In the genomic region with DNA sequence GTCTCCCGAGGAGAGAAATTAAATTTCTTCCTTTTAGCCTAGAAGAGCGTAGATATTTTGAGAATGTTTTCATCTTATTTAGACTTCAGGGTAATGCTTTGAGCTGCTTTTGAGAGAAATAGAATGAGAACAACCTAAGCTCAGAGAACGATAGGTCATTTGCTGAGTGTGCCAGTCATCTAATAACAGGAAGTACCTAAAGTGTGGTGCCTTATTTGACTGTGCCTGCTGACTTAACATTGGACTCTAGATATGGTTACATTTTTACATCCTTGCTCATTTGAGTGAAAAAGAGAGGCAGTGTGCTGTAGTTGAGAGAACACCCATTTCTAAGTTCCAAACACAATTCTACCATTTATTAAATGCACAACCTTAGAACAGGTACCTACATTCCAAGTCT, we compare ENCODE assay signal across 14 cellular contexts.
DNase-seq lines count a peak whose midpoint lies in the region; ATAC-seq and TF ChIP-seq lines count a peak whose summit lies in the region.
"Had no signal": no experiment of that assay in that cellular context is flagged by ENCODE, and none has a peak within 500 bp of the region (broad histone marks: within the 10 kb centered on the region; RNA-seq: fewer than 3 reads in every experiment).

No MANE protein-coding gene starts in this region.

- POLR2A ChIA-PET in GM10248 (lab: Yijun Ruan, JAX), result no interaction called here

- no peak for TF ChIP-seq CTCF in GM10248 (IDR thresholded peaks at IDR 0.05; ENCODE audit: control extremely low read depth, extremely low read depth, low read depth, missing control alignments)
- TF ChIP-seq CTCF in dorsolateral prefrontal cortex (IDR thresholded peaks at IDR 0.05 in 54 of 56, conservative IDR thresholded peaks at IDR 0.05 in 2 of 56; ENCODE audit: low read depth in 1 of 56, partially characterized antibody in 56 of 56), result no peak

- intact Hi-C loops in Right ventricle myocardium inferior (cut with DNase I) (no loop called here), dorsolateral prefrontal cortex (cut with DNase I) (no loop called here)

- DNase-seq in GM10248 (ENCODE audit: extremely low spot score), result peak; percentile 9
- DNase-seq in Right ventricle myocardium inferior (ENCODE audit: missing footprints), result no peak
- DNase-seq in dorsolateral prefrontal cortex, result no peak
- no peak for DNase-seq in effector CD4-positive, alpha-beta T cell
- DNase-seq: activated gamma-delta T cell treated with Interleukin-2 at 50 U/mL for 16 hours; cerebellar nuclear complex; GDM1; islet precursor cell; naive thymus-derived CD8-positive, alpha-beta T cell had no signal

- no peak overlapping the region for H3K4me3 ChIP-seq in dorsolateral prefrontal cortex

- no peaks in the 10 kb centered on the region for H3K27me3 ChIP-seq in dorsolateral prefrontal cortex

- H3K27ac ChIP-seq in dorsolateral prefrontal cortex, result no peak overlapping the region

- CTCF ChIA-PET in GM10248 (lab: Yijun Ruan, JAX), result no interaction called here

- peak; percentile 68 for ATAC-seq in GM19043 (IDR thresholded peaks at IDR 0.05; ENCODE audit: low read depth, unreplicated experiment)
- peak; percentile 92 for ATAC-seq in HG02642 (IDR thresholded peaks at IDR 0.05; ENCODE audit: poor library complexity, unreplicated experiment)
- ATAC-seq in HG03439 (IDR thresholded peaks at IDR 0.05; ENCODE audit: unreplicated experiment), result peak; percentile 77
- ATAC-seq in Right ventricle myocardium inferior, result no peak
- no peak for ATAC-seq in HG03571 (IDR thresholded peaks at IDR 0.05; ENCODE audit: unreplicated experiment)
- ATAC-seq: HCT116; naive thymus-derived CD8-positive, alpha-beta T cell had no signal

Comparison
In these comparisons a context has a peak if more than half of its experiments do, and no peak if none do; other contexts are left out.
1. ATAC-seq: peak in GM19043 (single experiment), HG02642 (single experiment) and HG03439 (single experiment); none in Right ventricle myocardium inferior (single experiment) and HG03571 (single experiment).